In the genomic region with DNA sequence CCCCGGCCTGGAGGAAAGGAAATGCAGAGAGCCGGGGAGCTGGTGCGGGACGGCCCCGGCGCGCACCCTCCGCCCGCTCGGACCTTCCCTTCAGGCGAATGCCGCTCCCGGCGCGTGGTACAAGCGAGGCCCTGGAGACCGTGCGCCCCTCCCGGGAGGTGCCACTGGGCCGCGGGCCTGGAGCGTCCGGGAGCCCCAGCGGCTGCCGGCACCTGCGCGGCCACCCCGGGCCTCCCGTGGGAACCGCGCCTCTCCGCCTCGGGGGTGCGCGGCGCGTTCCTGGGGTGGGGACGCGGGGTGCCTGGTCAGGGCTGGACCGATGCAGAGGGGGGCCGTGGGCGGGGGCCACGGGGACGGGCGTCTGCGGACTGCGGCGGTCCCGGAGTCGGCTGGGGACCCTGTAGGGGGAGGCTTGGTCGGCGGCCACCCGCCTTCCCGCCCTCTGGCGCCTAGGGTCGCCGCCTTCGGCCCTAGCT, we compare ENCODE assay signal across 8 cellular contexts. TPM values are rescaled to one million over a fixed set of nuclear protein-coding genes. Genes with fewer than 3 reads are reported as not detected.
DNase-seq lines count a peak whose midpoint lies in the region; ATAC-seq, FAIRE-seq and TF ChIP-seq lines count a peak whose summit lies in the region.

No MANE protein-coding gene starts in this region.

- H3K27ac ChIP-seq in kidney (ENCODE audit: low read depth in 2 of 2, low read length in 2 of 2): peak overlapping the region; percentile 61 to 89
- H3K27ac ChIP-seq in thoracic aorta: no peak overlapping the region

- no peaks in the 10 kb centered on the region for H3K36me3 ChIP-seq in kidney (ENCODE audit: control insufficient read depth in 1 of 2, insufficient read depth in 2 of 2, low read length in 2 of 2)
- no peaks in the 10 kb centered on the region for H3K36me3 ChIP-seq in thoracic aorta

- peak in 2 of 3 experiments; percentile 35 to 52 for DNase-seq in NCI-H1417 (lab: John Stamatoyannopoulos, UW)
- DNase-seq in NCI-H1417 treated with DMSO at 0.1 percent for 48 hours (lab: John Stamatoyannopoulos, UW): no peak
- peak; percentile 59 for DNase-seq in astrocyte of the hippocampus (ENCODE audit: low read depth, low spot score)
- peak; percentile 81 for DNase-seq in kidney
- DNase-seq in thoracic aorta (ENCODE audit: low spot score): no peak
- DNase-seq in NCI-H526 treated with DMSO at 0.1 percent for 48 hours (lab: John Stamatoyannopoulos, UW): no peak

- TF ChIP-seq CTCF in kidney (IDR thresholded peaks at IDR 0.05; ENCODE audit: borderline replicate concordance, extremely low read depth, insufficient read depth): no peak
- no peak for TF ChIP-seq CTCF in thoracic aorta (IDR thresholded peaks at IDR 0.05)

- H3K4me1 ChIP-seq in kidney (ENCODE audit: control insufficient read depth in 1 of 2, insufficient read depth in 1 of 2, low read depth in 1 of 2, low read length in 2 of 2) (peaks cover 15 to 44% of the 10 kb centered on the region in 2 donors), thoracic aorta (ENCODE audit: control insufficient read depth in 1 of 2, low read depth in 2 of 2) (peaks cover 26 to 32% of the 10 kb centered on the region in 2 donors)

- H3K4me3 ChIP-seq in kidney (ENCODE audit: low read length in 2 of 2) (peak overlapping the region; percentile 63 to 76), thoracic aorta (peak overlapping the region; percentile 74)

- intact Hi-C loops in kidney (cut with DNase I): no loop called here

- FAIRE-seq in kidney (lab: Jason Lieb, UNC): no peak

- H3K9me3 ChIP-seq in kidney (ENCODE audit: control insufficient read depth in 1 of 2, low read length in 2 of 2) (no peaks in the 10 kb centered on the region), thoracic aorta (no peaks in the 10 kb centered on the region)

- H3K9ac ChIP-seq in kidney (ENCODE audit: low read length in 2 of 2): peak overlapping the region in 1 of 2 donors; percentile 61

- no peaks in the 10 kb centered on the region for H3K27me3 ChIP-seq in thoracic aorta (replicated peaks; ENCODE audit: insufficient read depth)

- ATAC-seq in thoracic aorta (ENCODE audit: insufficient number of reproducible peaks, low FRiP score, low read depth) (no peak), HG02938 (IDR thresholded peaks at IDR 0.05; ENCODE audit: unreplicated experiment) (no peak), GM19035 (IDR thresholded peaks at IDR 0.05; ENCODE audit: unreplicated experiment) (no peak)

RNA-seq across cellular contexts. Expression of a gene that starts 0.5 kb away (rescaled TPM):
- total RNA-seq in kidney (132 TPM), thoracic aorta (10 to 100 TPM; 10.0 to 10.2 TPM)
- 19.1 TPM for polyA plus RNA-seq in kidney (ENCODE audit: insufficient read depth, low read depth, low replicate concordance)

Comparison
In these comparisons a context has a peak if more than half of its experiments do, and no peak if none do; other contexts are left out.
1. DNase-seq: peak in NCI-H1417 (2 of 3), astrocyte of the hippocampus (single experiment) and kidney (single experiment); none in NCI-H1417 treated with DMSO at 0.1 percent for 48 hours (single experiment), thoracic aorta (single experiment) and NCI-H526 treated with DMSO at 0.1 percent for 48 hours (single experiment).
2. H3K27ac ChIP-seq: peak in kidney (2 of 2); none in thoracic aorta (0 of 2).
3. RNA of a gene that starts 0.5 kb away (total RNA-seq): 132 TPM in kidney (single experiment); 10.0 to 10.2 TPM in thoracic aorta; every median in the first group is over 10 times any median in the second.